ENCODE assay signal across 8 cellular contexts in genomic region chr3:15527031-15527459, GRCh38. TPM values are rescaled to one million over a fixed set of nuclear protein-coding genes. Genes with fewer than 3 reads are reported as not detected.
A peak's percentile ranks its signal among the peaks of the same experiment; 100 is the strongest.
DNase-seq lines count a peak whose midpoint lies in the region; ATAC-seq and TF ChIP-seq lines count a peak whose summit lies in the region.
"Had no signal": no experiment of that assay in that cellular context is flagged by ENCODE, and none has a peak within 500 bp of the region (broad histone marks: within the 10 kb centered on the region; RNA-seq: fewer than 3 reads in every experiment).

No MANE protein-coding gene starts in this region.

- H3K36me3 ChIP-seq in GM23338 (ENCODE audit: insufficient read depth) (no peaks in the 10 kb centered on the region), OCI-LY3 (replicated peaks; ENCODE audit: low read depth, low read length) (no peaks in the 10 kb centered on the region), gastroesophageal sphincter (no peaks in the 10 kb centered on the region), prostate gland (no peaks in the 10 kb centered on the region)

- TF ChIP-seq EP300 in gastroesophageal sphincter (IDR thresholded peaks at IDR 0.05) = no peak

- no peaks in the 10 kb centered on the region for H3K79me2 ChIP-seq in GM23338 (replicated peaks; ENCODE audit: insufficient read depth)
- no peaks in the 10 kb centered on the region for H3K79me2 ChIP-seq in OCI-LY3 (ENCODE audit: low read length)

- H2AFZ ChIP-seq in GM23338 (peak overlapping the region; percentile 19; the same call in 1 of the 2 replicates), OCI-LY3 (ENCODE audit: low read depth, low read length) (no peak overlapping the region)

- H4K20me1 ChIP-seq in GM23338 (replicated peaks; ENCODE audit: insufficient read depth) (no peaks in the 10 kb centered on the region), OCI-LY3 (ENCODE audit: insufficient read depth, low read length) (no peaks in the 10 kb centered on the region)

- TF ChIP-seq CTCF in GM23338 (conservative IDR thresholded peaks at IDR 0.05; ENCODE audit: low read depth in 2 of 2) = peak; percentile 64 to 71
- TF ChIP-seq CTCF in OCI-LY3 (IDR thresholded peaks at IDR 0.05; ENCODE audit: low read depth, low read length) = peak; percentile 48
- TF ChIP-seq CTCF in gastroesophageal sphincter (IDR thresholded peaks at IDR 0.05) = no peak
- no peak for TF ChIP-seq CTCF in prostate gland (IDR thresholded peaks at IDR 0.05)

- H3K27me3 Mint-ChIP-seq in GM23338 (ENCODE audit: insufficient read depth, low read depth, poor library complexity) = peaks cover 9% of the 10 kb centered on the region

- ATAC-seq in GM23338 = peak; percentile 100
- peak; percentile 65 for ATAC-seq in gastroesophageal sphincter
- no peak for ATAC-seq in activated CD4-positive, CD25-positive, alpha-beta regulatory T cell treated with anti-CD3 and anti-CD28 coated beads, Interleukin-2, amount 50 U/mL, for 24 hours
- ATAC-seq: mucosa of descending colon had no signal

- no peaks in the 10 kb centered on the region for H3F3A ChIP-seq in GM23338 (replicated peaks; ENCODE audit: low read depth)

- H3K9me3 Mint-ChIP-seq in GM23338 = no peaks in the 10 kb centered on the region; the same call in 2 of the 3 replicates

- no peak overlapping the region for H3K27ac Mint-ChIP-seq in GM23338

- no peaks in the 10 kb centered on the region; the same call in 1 of the 2 replicates for H3K9me2 ChIP-seq in GM23338 (ENCODE audit: insufficient read depth)

- intact Hi-C loops in prostate gland (cut with DNase I) = no loop called here

- peaks cover 15% of the 10 kb centered on the region; the same call in 2 of the 3 replicates for H3K4me1 Mint-ChIP-seq in GM23338

- H3K27me3 ChIP-seq in GM23338 (ENCODE audit: insufficient read depth) (peaks cover 21% of the 10 kb centered on the region), OCI-LY3 (ENCODE audit: low read depth, low read length) (no peaks in the 10 kb centered on the region), gastroesophageal sphincter (no peaks in the 10 kb centered on the region), prostate gland (replicated peaks; ENCODE audit: insufficient read depth) (no peaks in the 10 kb centered on the region)

- 70 to 92% methylated on average over 2 to 3 of the region's 4 CpGs for WGBS in gastroesophageal sphincter (ENCODE audit: low coverage in 1 of 2), 2 donors
- 49% methylated on average over 4 of the region's 4 CpGs for WGBS in prostate gland

- H3K27ac ChIP-seq in GM23338 (ENCODE audit: low read depth) (no peak overlapping the region), OCI-LY3 (ENCODE audit: low read length) (no peak overlapping the region), gastroesophageal sphincter (no peak overlapping the region), prostate gland (no peak overlapping the region)

- H3K4me1 ChIP-seq in GM23338 (ENCODE audit: insufficient read depth) (no peaks in the 10 kb centered on the region), OCI-LY3 (ENCODE audit: low read length) (no peaks in the 10 kb centered on the region), gastroesophageal sphincter (peaks cover 0 to 5% (median 0%) of the 10 kb centered on the region in 3 donors), prostate gland (replicated peaks) (no peaks in the 10 kb centered on the region)

- H3K4me3 ChIP-seq in GM23338 (no peak overlapping the region), OCI-LY3 (ENCODE audit: low read length) (no peak overlapping the region), gastroesophageal sphincter (no peak overlapping the region), prostate gland (no peak overlapping the region)
- H3K4me3 ChIP-seq: mucosa of descending colon had no signal

- H3K4me3 Mint-ChIP-seq in GM23338 = no peak overlapping the region

- H3K4me2 ChIP-seq in GM23338 = no peak overlapping the region
- H3K4me2 ChIP-seq in OCI-LY3 (ENCODE audit: low read length) = no peak overlapping the region

- peak; percentile 93 for DNase-seq in GM23338 (ENCODE audit: low spot score)
- peak; percentile 35 for DNase-seq in retina
- no peak for DNase-seq in cerebellar nuclear complex (lab: John Stamatoyannopoulos, UW)
- DNase-seq in prostate gland (ENCODE audit: low spot score) = no peak
- DNase-seq: mucosa of descending colon had no signal

- H3K9me3 ChIP-seq in OCI-LY3 (ENCODE audit: insufficient read depth, low read length) = no peaks in the 10 kb centered on the region
- H3K9me3 ChIP-seq in gastroesophageal sphincter = no peaks in the 10 kb centered on the region
- H3K9me3 ChIP-seq in prostate gland = no peaks in the 10 kb centered on the region
- H3K9me3 ChIP-seq: mucosa of descending colon had no signal

- H3K36me3 Mint-ChIP-seq in GM23338 (ENCODE audit: low read depth) = no peaks in the 10 kb centered on the region

- TF ChIP-seq POLR2A in gastroesophageal sphincter (IDR thresholded peaks at IDR 0.05) = no peak
- no peak for TF ChIP-seq POLR2A in prostate gland (IDR thresholded peaks at IDR 0.05)

- H3K9ac ChIP-seq in OCI-LY3 (ENCODE audit: low read length) = no peak overlapping the region

TF ChIP-seq in GM23338, 12 proteins besides CTCF, POLR2A, EP300 and RAD21:
- no peak for TF ChIP-seq REST (IDR thresholded peaks at IDR 0.05; ENCODE audit: unreplicated experiment)
TF ChIP-seq in GM23338: peak in this region for 0.

RNA-seq across cellular contexts. Expression of gene COLQ, which starts 5.5 kb away (rescaled TPM):
- total RNA-seq in GM23338 (2014; rRNA removed; shearing (Covaris generic)) = 0.66 and 2.0 TPM in 2 replicates
- 0.71 and 0.78 TPM in 2 replicates for polyA plus RNA-seq in GM23338 (2016; fragmentation: Nextera tagmentation; extraction: Ambion mirVana)
- 1 to 10 TPM in 3 of 4 donors, under 1 TPM in 1; 0.57 to 2.7 (median 1.8) TPM for total RNA-seq in gastroesophageal sphincter
- total RNA-seq in prostate gland = 1 to 10 TPM in 1 of 2 donors, under 1 TPM in 1; 0.87 to 3.9 TPM

Comparison
In these comparisons a context has a peak if more than half of its experiments do, and no peak if none do; other contexts are left out.
1. ATAC-seq: peak in GM23338 (single experiment) and gastroesophageal sphincter (single experiment); none in activated CD4-positive, CD25-positive, alpha-beta regulatory T cell treated with anti-CD3 and anti-CD28 coated beads, Interleukin-2, amount 50 U/mL, for 24 hours (0 of 2).
2. DNase-seq: peak in GM23338 (single experiment) and retina (single experiment); none in cerebellar nuclear complex (0 of 2) and prostate gland (single experiment).
3. CTCF ChIP-seq: peak in GM23338 (2 of 2) and OCI-LY3 (single experiment); none in gastroesophageal sphincter (0 of 4) and prostate gland (0 of 4).